8 cellular contexts compared by ENCODE assay signal in genomic region chr2:207503234-207503633, GRCh38. TPM values are rescaled to one million over a fixed set of nuclear protein-coding genes. Genes with fewer than 3 reads are reported as not detected.
DNase-seq lines count a peak whose midpoint lies in the region; ATAC-seq and TF ChIP-seq lines count a peak whose summit lies in the region.

No MANE protein-coding gene starts in this region.

- no peaks in the 10 kb centered on the region for H3K9me3 Mint-ChIP-seq in T-cell

- H3K27ac ChIP-seq in BLaER1 treated with 17β-estradiol and CSF1 and Interleukin-3, amounts not matched to agents 10 nM and 100 nM: peak overlapping the region in 4 of 11 experiments; percentile 3 to 89 (median 82); a peak in 6 of 22 replicates
- H3K27ac ChIP-seq in heart right ventricle: peak overlapping the region in 9 of 10 donors; percentile 36 to 79 (median 71)

- intact Hi-C loops in heart right ventricle (cut with DNase I): no loop called here

- POLR2A ChIA-PET in T-cell (lab: Charles Lee): no interaction called here

- no peaks in the 10 kb centered on the region for H3K9me3 ChIP-seq in BLaER1 treated with 17β-estradiol and CSF1 and Interleukin-3, amounts not matched to agents 10 nM and 100 nM (replicated peaks in 1 of 11)
- H3K9me3 ChIP-seq in heart right ventricle: peaks cover 0 to 2% (median 0%) of the 10 kb centered on the region in 11 donors

- CTCF ChIA-PET in T-cell (lab: Charles Lee): interaction anchor here (0.6 to 1.5 kb wide), 3 partner anchors 19 to 778 kb away, joined by 3 to 4 read pairs (median 3); no protein-coding TSS in a partner anchor

- H3K27me3 Mint-ChIP-seq in T-cell: no peaks in the 10 kb centered on the region

- WGBS in heart right ventricle, 2 donors: 20 to 22% methylated on average over 5 of the region's 5 CpGs

- no peak overlapping the region for H3K4me3 ChIP-seq in BLaER1 treated with 17β-estradiol and CSF1 and Interleukin-3, amounts not matched to agents 10 nM and 100 nM
- no peak overlapping the region for H3K4me3 ChIP-seq in heart right ventricle

- no peak for TF ChIP-seq CTCF in heart right ventricle (IDR thresholded peaks at IDR 0.05)

- peaks cover 27 to 89% (median 49%) of the 10 kb centered on the region in 10 experiments for H3K4me1 ChIP-seq in BLaER1 treated with 17β-estradiol and CSF1 and Interleukin-3, amounts not matched to agents 10 nM and 100 nM
- H3K4me1 ChIP-seq in heart right ventricle: peaks cover 14 to 85% (median 54%) of the 10 kb centered on the region in 9 donors

- H3K4me2 ChIP-seq in BLaER1 treated with 17β-estradiol and CSF1 and Interleukin-3, amounts not matched to agents 10 nM and 100 nM: peak overlapping the region in 9 of 11 experiments; percentile 31 to 83 (median 55); a peak in 16 of 22 replicates

- peak overlapping the region in 2 of 11 experiments; percentile 25 to 58; a peak in 4 of 22 replicates for H3K9ac ChIP-seq in BLaER1 treated with 17β-estradiol and CSF1 and Interleukin-3, amounts not matched to agents 10 nM and 100 nM

- ATAC-seq in GM21390 (IDR thresholded peaks at IDR 0.05; ENCODE audit: unreplicated experiment): peak; percentile 49
- peak; percentile 65 for ATAC-seq in HG03565 (IDR thresholded peaks at IDR 0.05; ENCODE audit: unreplicated experiment)
- peak; percentile 53 to 75 (median 68) for ATAC-seq in heart right ventricle
- ATAC-seq in T-cell (replicated peaks in 1 of 4): no peak

- peaks cover 35 to 60% (median 57%) of the 10 kb centered on the region in 3 donors for H3K4me1 Mint-ChIP-seq in T-cell

- no peaks in the 10 kb centered on the region for H3K36me3 ChIP-seq in BLaER1 treated with 17β-estradiol and CSF1 and Interleukin-3, amounts not matched to agents 10 nM and 100 nM
- no peaks in the 10 kb centered on the region for H3K36me3 ChIP-seq in heart right ventricle

- no peak overlapping the region for H3K4me3 Mint-ChIP-seq in T-cell

- H3K27ac Mint-ChIP-seq in T-cell: no peak overlapping the region

- H3K36me3 Mint-ChIP-seq in T-cell: peaks cover 3% of the 10 kb centered on the region

- H3K27me3 ChIP-seq in BLaER1 treated with 17β-estradiol and CSF1 and Interleukin-3, amounts not matched to agents 10 nM and 100 nM: no peaks in the 10 kb centered on the region
- no peaks in the 10 kb centered on the region for H3K27me3 ChIP-seq in heart right ventricle

- no peaks in the 10 kb centered on the region for H4K20me1 ChIP-seq in BLaER1 treated with 17β-estradiol and CSF1 and Interleukin-3, amounts not matched to agents 10 nM and 100 nM

- DNase-seq in heart right ventricle: peak; percentile 39 to 63
- DNase-seq in NCI-H226: no peak
- DNase-seq in NCI-H1048 (lab: John Stamatoyannopoulos, UW): no peak
- no peak for DNase-seq in T-cell
- DNase-seq in activated gamma-delta T cell (lab: John Stamatoyannopoulos, UW): no peak

RNA-seq across cellular contexts. Expression of gene CREB1, which starts 26.5 kb away (rescaled TPM):
- total RNA-seq in heart right ventricle (10 to 100 TPM; 36.8 to 62.2 (median 45.7) TPM), T-cell (100 to 1,000 TPM in 3 of 5 donors, 10 to 100 TPM in 2; 94.0 to 118 (median 100) TPM)
- polyA plus RNA-seq in heart right ventricle: 1 to 10 TPM; 4.6 to 5.5 TPM

Comparison
In these comparisons a context has a peak if more than half of its experiments do, and no peak if none do; other contexts are left out.
1. ATAC-seq: peak in GM21390 (single experiment), HG03565 (single experiment) and heart right ventricle (8 of 8); none in T-cell (0 of 4).
2. DNase-seq: peak in heart right ventricle (2 of 2); none in NCI-H226 (single experiment), NCI-H1048 (single experiment), T-cell (0 of 34) and activated gamma-delta T cell (single experiment).